11 cellular contexts compared by ENCODE assay signal in the genomic region with DNA sequence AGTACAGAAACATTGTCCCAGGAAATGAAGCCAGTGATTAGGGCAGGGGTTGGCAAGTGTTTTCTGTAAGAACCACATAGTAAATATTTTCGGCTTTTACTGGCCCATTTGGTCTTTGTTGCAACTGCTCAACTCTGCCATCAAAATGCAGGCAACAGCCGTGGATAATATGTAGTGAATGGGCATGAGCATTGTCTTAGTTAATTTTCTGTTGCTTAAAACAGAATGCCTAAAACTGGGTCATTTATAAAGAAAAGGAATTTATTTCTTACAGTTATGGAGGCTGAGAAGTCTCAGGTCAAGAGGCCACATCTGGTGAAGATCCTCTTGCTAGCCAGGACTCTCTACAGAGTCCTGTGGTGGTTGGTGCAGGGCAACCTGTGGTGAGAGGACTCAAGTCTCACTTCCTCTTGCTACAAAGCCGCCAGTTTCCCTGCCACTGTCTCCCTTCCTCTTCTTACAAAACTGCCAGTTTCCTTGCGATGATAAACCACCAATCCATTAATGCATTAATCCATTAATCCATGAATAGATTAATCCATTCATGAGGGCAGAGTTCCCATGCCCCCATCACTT.
DNase-seq lines count a peak whose midpoint lies in the region; ATAC-seq, FAIRE-seq and TF ChIP-seq lines count a peak whose summit lies in the region.
"Had no signal": no experiment of that assay in that cellular context is flagged by ENCODE, and none has a peak within 500 bp of the region (broad histone marks: within the 10 kb centered on the region; RNA-seq: fewer than 3 reads in every experiment).

No MANE protein-coding gene starts in this region.

- H3K4me1 Mint-ChIP-seq in endodermal cell, result peaks cover 11% of the 10 kb centered on the region

- no peaks in the 10 kb centered on the region for H3K4me1 ChIP-seq in endodermal cell (ENCODE audit: control insufficient read depth, insufficient read depth, low read length)

- H3K9me3 Mint-ChIP-seq in endodermal cell, result peaks cover 2% of the 10 kb centered on the region

- no peak overlapping the region for H3K4me3 ChIP-seq in endodermal cell (ENCODE audit: low read length)
- H3K4me3 ChIP-seq: dorsolateral prefrontal cortex, suprapubic skin had no signal

- 92 to 100% methylated on average over 2 to 4 of the region's 4 CpGs for WGBS in endodermal cell (ENCODE audit: insufficient coverage in 1 of 2, insufficient read length in 1 of 2), 2 experiments

- peaks cover 2% of the 10 kb centered on the region for H3K27me3 Mint-ChIP-seq in endodermal cell (ENCODE audit: insufficient read depth)

- no peak for TF ChIP-seq POLR2A in H54 (IDR thresholded peaks at IDR 0.05; ENCODE audit: low read depth, low read length)

- no peaks in the 10 kb centered on the region for H3K36me3 ChIP-seq in endodermal cell (ENCODE audit: control insufficient read depth, insufficient read depth, low read length)
- H3K36me3 ChIP-seq: suprapubic skin had no signal

- ATAC-seq in GM18858 (IDR thresholded peaks at IDR 0.05; ENCODE audit: unreplicated experiment), result peak; percentile 93
- peak; percentile 92 for ATAC-seq in HG02642 (IDR thresholded peaks at IDR 0.05; ENCODE audit: poor library complexity, unreplicated experiment)

- H3K4me3 Mint-ChIP-seq in endodermal cell, result no peak overlapping the region

- DNase-seq in NAMALWA (ENCODE audit: low spot score) (peak; percentile 71), midbrain (lab: John Stamatoyannopoulos, UW) (peak; percentile 29), H54 (ENCODE audit: insufficient read length, low spot score) (no peak), endodermal cell (no peak), NCI-H1048 (lab: John Stamatoyannopoulos, UW) (no peak)
- no peak for DNase-seq in stimulated activated CD8-positive, alpha-beta memory T cell treated with anti-CD3 and anti-CD28 coated beads, Interleukin-4, amount 100 ng/mL, for 48 hours

- no peak for TF ChIP-seq CTCF in endodermal cell (conservative IDR thresholded peaks at IDR 0.05)

- H3K27me3 ChIP-seq in endodermal cell (ENCODE audit: control insufficient read depth, insufficient read depth, low read length, poor library complexity, severe bottlenecking), result no peaks in the 10 kb centered on the region
- H3K27me3 ChIP-seq: dorsolateral prefrontal cortex had no signal

- no peak overlapping the region for H3K27ac Mint-ChIP-seq in endodermal cell

- FAIRE-seq in H54 (lab: Jason Lieb, UNC), result no peak
- FAIRE-seq: H1 had no signal

- no peak overlapping the region for H3K27ac ChIP-seq in endodermal cell (ENCODE audit: low read depth, low read length)
- H3K27ac ChIP-seq: suprapubic skin had no signal

- H3K9me3 ChIP-seq in endodermal cell (ENCODE audit: control insufficient read depth, low read length), result no peaks in the 10 kb centered on the region
- H3K9me3 ChIP-seq: suprapubic skin had no signal

- no peaks in the 10 kb centered on the region for H3K36me3 Mint-ChIP-seq in endodermal cell (ENCODE audit: low read depth)

- no peak overlapping the region for H3K9ac ChIP-seq in endodermal cell (ENCODE audit: extremely low read depth, low read length, poor library complexity, severe bottlenecking)

Comparison
In these comparisons a context has a peak if more than half of its experiments do, and no peak if none do; other contexts are left out.
1. DNase-seq: peak in NAMALWA (single experiment) and midbrain (single experiment); none in H54 (single experiment), stimulated activated CD8-positive, alpha-beta memory T cell treated with anti-CD3 and anti-CD28 coated beads, Interleukin-4, amount 100 ng/mL, for 48 hours (single experiment), endodermal cell (single experiment) and NCI-H1048 (single experiment).